14 cellular contexts compared by ENCODE assay signal in genomic region chr10:95334793-95335120, GRCh38. TPM values are rescaled to one million over a fixed set of nuclear protein-coding genes. Genes with fewer than 3 reads are reported as not detected.
DNase-seq lines count a peak whose midpoint lies in the region; ATAC-seq and TF ChIP-seq lines count a peak whose summit lies in the region.
"Had no signal": no experiment of that assay in that cellular context is flagged by ENCODE, and none has a peak within 500 bp of the region (broad histone marks: within the 10 kb centered on the region; RNA-seq: fewer than 3 reads in every experiment).

No MANE protein-coding gene starts in this region.

- no CpG with 5 or more reads among the region's 3 CpGs for WGBS in mesendoderm (ENCODE audit: extremely low coverage, insufficient coverage, low lambda C conversion rate)
- WGBS in thyroid gland, 2 donors: 83 to 87% methylated on average over 3 of the region's 3 CpGs

- peak overlapping the region; percentile 65 for H3K56ac ChIP-seq in mesendoderm (ENCODE audit: low read length)

- H3K9ac ChIP-seq in duodenal mucosa (ENCODE audit: low read depth in 1 of 2, low read length in 2 of 2): no peak overlapping the region
- H3K9ac ChIP-seq in mesendoderm (ENCODE audit: low read length): no peak overlapping the region

- H2BK120ac ChIP-seq in mesendoderm (ENCODE audit: low read depth, low read length): no peak overlapping the region

- CTCF ChIA-PET in Panc1 (lab: Charles Lee): no interaction called here

- no peak overlapping the region for H3K4me3 ChIP-seq in Panc1 (ENCODE audit: low read depth in 2 of 2, low read length in 2 of 2)
- no peak overlapping the region for H3K4me3 ChIP-seq in duodenal mucosa (ENCODE audit: low read depth in 1 of 2, low read length in 2 of 2)
- no peak overlapping the region for H3K4me3 ChIP-seq in mesendoderm (ENCODE audit: low read length)
- H3K4me3 ChIP-seq in thyroid gland (replicated peaks in 1 of 3): no peak overlapping the region

- no peaks in the 10 kb centered on the region for H3K9me3 ChIP-seq in Panc1 (ENCODE audit: control insufficient read depth, insufficient read depth, low read depth, low read length)
- H3K9me3 ChIP-seq in duodenal mucosa (ENCODE audit: control insufficient read depth in 1 of 2, low read length in 2 of 2): no peaks in the 10 kb centered on the region
- no peaks in the 10 kb centered on the region for H3K9me3 ChIP-seq in thyroid gland

- H4K8ac ChIP-seq in mesendoderm (ENCODE audit: low read depth, low read length): no peak overlapping the region

- H3K4ac ChIP-seq in mesendoderm (ENCODE audit: low read depth, low read length): no peak overlapping the region

- in situ Hi-C loops in Panc1 (cut with HindIII; ENCODE audit: low pct_unique_long_range_greater_than_20kb, low sequenced_read_pairs): no loop called here

- TF ChIP-seq CTCF in Panc1 (IDR thresholded peaks at IDR 0.05) (no peak), thyroid gland (IDR thresholded peaks at IDR 0.05) (no peak)

- H4K5ac ChIP-seq in mesendoderm (ENCODE audit: low read length): no peak overlapping the region

- peaks cover 3% of the 10 kb centered on the region; the same call in 1 of the 2 replicates for H3K4me1 ChIP-seq in Panc1 (ENCODE audit: control insufficient read depth, insufficient read depth, low read length)
- peaks cover 0 to 8% of the 10 kb centered on the region in 2 donors for H3K4me1 ChIP-seq in duodenal mucosa (ENCODE audit: control insufficient read depth in 1 of 2, insufficient read depth in 2 of 2, low read length in 2 of 2)
- peaks cover 15% of the 10 kb centered on the region for H3K4me1 ChIP-seq in mesendoderm (ENCODE audit: control insufficient read depth, low read depth, low read length)
- H3K4me1 ChIP-seq in thyroid gland: peaks cover 7 to 41% of the 10 kb centered on the region in 2 donors

- H3K4me2 ChIP-seq in mesendoderm (ENCODE audit: low read length): no peak overlapping the region

- peak overlapping the region; percentile 49 for H2BK5ac ChIP-seq in mesendoderm (ENCODE audit: low read length)

- H3K79me2 ChIP-seq in mesendoderm (ENCODE audit: control insufficient read depth, insufficient read depth, low read length): no peaks in the 10 kb centered on the region

- no peak overlapping the region for H3K23ac ChIP-seq in mesendoderm (ENCODE audit: low read length)

- intact Hi-C loops in Panc1 (cut with micrococcal nuclease; ENCODE audit: unreplicated experiment): no loop called here
- intact Hi-C loops in thyroid gland (cut with DNase I): no loop called here

- ATAC-seq in Panc1 (peak; percentile 18; the same call in 1 of the 2 replicates), GM18909 (IDR thresholded peaks at IDR 0.05; ENCODE audit: poor library complexity, unreplicated experiment) (no peak)
- ATAC-seq: activated CD8-positive, alpha-beta memory T cell treated with anti-CD3 and anti-CD28 coated beads, Interleukin-2, amount 10 ng/mL, durations not matched to agents 7 days and 5 days had no signal

- H3K36me3 ChIP-seq in Panc1 (ENCODE audit: control insufficient read depth, insufficient read depth, low read length) (no peaks in the 10 kb centered on the region), duodenal mucosa (ENCODE audit: control insufficient read depth in 1 of 2, insufficient read depth in 2 of 2, low read length in 2 of 2) (peaks cover 0 to 6% of the 10 kb centered on the region in 2 donors), mesendoderm (ENCODE audit: control insufficient read depth, insufficient read depth, low read length) (no peaks in the 10 kb centered on the region), thyroid gland (no peaks in the 10 kb centered on the region)

- no peak overlapping the region for H3K18ac ChIP-seq in mesendoderm (ENCODE audit: low read length)

- POLR2A ChIA-PET in Panc1 (lab: Charles Lee): no interaction called here

- H2BK15ac ChIP-seq in mesendoderm (replicated peaks; ENCODE audit: low read depth): no peak overlapping the region

- no peaks in the 10 kb centered on the region for H3K79me1 ChIP-seq in mesendoderm (ENCODE audit: low read length)

- H3K27me3 ChIP-seq in Panc1 (ENCODE audit: control insufficient read depth, insufficient read depth, low read length): no peaks in the 10 kb centered on the region
- no peaks in the 10 kb centered on the region for H3K27me3 ChIP-seq in duodenal mucosa (ENCODE audit: control insufficient read depth in 1 of 2, insufficient read depth in 2 of 2, low read length in 2 of 2)
- no peaks in the 10 kb centered on the region for H3K27me3 ChIP-seq in mesendoderm (ENCODE audit: insufficient read depth, low read length, poor library complexity)
- no peaks in the 10 kb centered on the region for H3K27me3 ChIP-seq in thyroid gland

- H2AK5ac ChIP-seq in mesendoderm (ENCODE audit: low read length): peak overlapping the region; percentile 83

- H3K27ac ChIP-seq in Panc1 (ENCODE audit: low read length) (no peak overlapping the region), duodenal mucosa (ENCODE audit: low read depth, low read length) (peak overlapping the region; percentile 90), mesendoderm (ENCODE audit: low read depth, low read length) (no peak overlapping the region), thyroid gland (peak overlapping the region; percentile 31 to 80 (median 67))
- H3K27ac ChIP-seq: VCaP had no signal

- no TSS peak for BruUV-seq in Panc1 (replicated peaks; lab: Mats Ljungman, UMichigan)

- no peak for DNase-seq in Panc1 (ENCODE audit: low read depth, low spot score)
- no peak for DNase-seq in mesendoderm
- no peak for DNase-seq in thyroid gland
- DNase-seq in SIG-M5 (lab: John Stamatoyannopoulos, UW): no peak
- no peak for DNase-seq in activated CD4-positive, alpha-beta T cell treated with anti-CD3 and anti-CD28 coated beads, Interleukin-2, amount 50 U/mL, for 1 hour
- no peak for DNase-seq in NCI-H2029 (lab: John Stamatoyannopoulos, UW)
- DNase-seq: activated CD8-positive, alpha-beta memory T cell treated with anti-CD3 and anti-CD28 coated beads, Interleukin-2, amount 10 ng/mL, durations not matched to agents 7 days and 5 days; kidney glomerular epithelial cell; NCI-H1417 treated with DMSO at 0.1 percent for 48 hours; NCI-H748 treated with DMSO at 0.1 percent for 48 hours; occipital lobe had no signal

- no peak for TF ChIP-seq POLR2A in thyroid gland (IDR thresholded peaks at IDR 0.05)

RNA-seq across cellular contexts. Expression of gene PDLIM1, which starts 44.0 kb away (rescaled TPM):
- total RNA-seq in Panc1 (2021; ENCODE audit: unreplicated experiment): 183 TPM
- polyA plus RNA-seq in Panc1 (2012; ENCODE audit: insufficient read length): 200 TPM
- polyA plus RNA-seq in mesendoderm (2013, experiment 1 of 2): 212 TPM
- polyA plus RNA-seq in mesendoderm (2013, experiment 2 of 2): 220 TPM
- total RNA-seq in thyroid gland: 100 to 1,000 TPM in 1 of 4 donors, 10 to 100 TPM in 3; 67.8 to 158 (median 90.7) TPM

Comparison
In these comparisons a context has a peak if more than half of its experiments do, and no peak if none do; other contexts are left out.
1. H3K27ac ChIP-seq: peak in duodenal mucosa (single experiment) and thyroid gland (3 of 3); none in Panc1 (single experiment) and mesendoderm (single experiment).